In genomic region chr1:207088731-207089626, GRCh38 we compare ENCODE assay signal across 10 cellular contexts. TPM values are rescaled to one million over a fixed set of nuclear protein-coding genes. Genes with fewer than 3 reads are reported as not detected.
A peak's percentile ranks its signal among the peaks of the same experiment; 100 is the strongest.
DNase-seq lines count a peak whose midpoint lies in the region; ATAC-seq and TF ChIP-seq lines count a peak whose summit lies in the region.
"Had no signal": no experiment of that assay in that cellular context is flagged by ENCODE, and none has a peak within 500 bp of the region (broad histone marks: within the 10 kb centered on the region; RNA-seq: fewer than 3 reads in every experiment).

A gene with protein sequence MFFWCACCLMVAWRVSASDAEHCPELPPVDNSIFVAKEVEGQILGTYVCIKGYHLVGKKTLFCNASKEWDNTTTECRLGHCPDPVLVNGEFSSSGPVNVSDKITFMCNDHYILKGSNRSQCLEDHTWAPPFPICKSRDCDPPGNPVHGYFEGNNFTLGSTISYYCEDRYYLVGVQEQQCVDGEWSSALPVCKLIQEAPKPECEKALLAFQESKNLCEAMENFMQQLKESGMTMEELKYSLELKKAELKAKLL (plus strand): TSS chr1:207088860. CDS start chr1:207089532, 672 bp downstream.

- no peaks in the 10 kb centered on the region for H3K36me3 Mint-ChIP-seq in stimulated activated naive B cell treated with anti-CD40 and anti-IgM and Interleukin-4, amounts not matched to agents 10 μg/mL and 1 μg/mL and 100 μg/mL, for 72 hours

- H3K4me1 Mint-ChIP-seq in stimulated activated naive B cell treated with anti-CD40 and anti-IgM and Interleukin-4, amounts not matched to agents 10 μg/mL and 1 μg/mL and 100 μg/mL, for 72 hours, result peaks cover 12 to 22% of the 10 kb centered on the region in 2 donors

- H3K9me3 ChIP-seq in PC-9 (ENCODE audit: insufficient read depth, low read depth), result no peaks in the 10 kb centered on the region

- H3K4me3 ChIP-seq in PC-9 (no peak within 1 kb of the TSS), epithelial cell of esophagus (ENCODE audit: low read length) (no peak within 1 kb of the TSS)

- no TSS peak for BruUV-seq in PC-9 (replicated peaks; lab: Mats Ljungman, UMichigan)

- no peak within 1 kb of the TSS for H2AFZ ChIP-seq in PC-9

- POLR2A ChIA-PET in PC-9 (lab: Charles Lee; ENCODE audit: unreplicated experiment), result no interaction called here

- peak; percentile 38 to 71 for ATAC-seq in stimulated activated naive B cell treated with anti-CD40 and anti-IgM and Interleukin-4, amounts not matched to agents 10 μg/mL and 1 μg/mL and 100 μg/mL, for 72 hours (replicated peaks)
- no peak for ATAC-seq in GM21737 (IDR thresholded peaks at IDR 0.05; ENCODE audit: unreplicated experiment)

- H3F3A ChIP-seq in PC-9 (ENCODE audit: insufficient read depth, low read depth), result peaks cover 13% of the 10 kb centered on the region; the same call in 1 of the 2 replicates

- no peaks in the 10 kb centered on the region for H3K9me3 Mint-ChIP-seq in stimulated activated naive B cell treated with anti-CD40 and anti-IgM and Interleukin-4, amounts not matched to agents 10 μg/mL and 1 μg/mL and 100 μg/mL, for 72 hours

- H3K4me3 Mint-ChIP-seq in stimulated activated naive B cell treated with anti-CD40 and anti-IgM and Interleukin-4, amounts not matched to agents 10 μg/mL and 1 μg/mL and 100 μg/mL, for 72 hours, result peak within 1 kb of the TSS; percentile 59 to 81

- H4K20me1 ChIP-seq in PC-9 (ENCODE audit: insufficient read depth), result no peaks in the 10 kb centered on the region

- no peak for TF ChIP-seq CTCF in PC-9 (conservative IDR thresholded peaks at IDR 0.05)
- no peak for TF ChIP-seq CTCF in epithelial cell of esophagus (IDR thresholded peaks at IDR 0.05; ENCODE audit: insufficient read depth, low read depth, low read length, missing control alignments)

- no peaks in the 10 kb centered on the region for H3K36me3 ChIP-seq in PC-9 (ENCODE audit: low read depth)

- CTCF ChIA-PET in PC-9 (lab: Charles Lee), result interaction anchor here (0.6 kb wide), 2 partner anchors 356 to 664 kb away, joined by 3 to 9 read pairs; no protein-coding TSS in a partner anchor

- peak; percentile 5 for DNase-seq in activated CD4-positive, alpha-beta T cell treated with anti-CD3 and anti-CD28 coated beads, Interleukin-2, amount 50 U/mL, for 1 hour
- no peak for DNase-seq in activated CD4-positive, alpha-beta T cell treated with anti-CD3 and anti-CD28 coated beads for 4 hours
- peak in 1 of 2 experiments; percentile 29 for DNase-seq in PC-9
- peak; percentile 33 for DNase-seq in epithelial cell of esophagus (ENCODE audit: low read depth)
- no peak for DNase-seq in stimulated activated naive B cell treated with anti-CD40 and anti-IgM and Interleukin-4, amounts not matched to agents 10 μg/mL and 1 μg/mL and 100 μg/mL, for 72 hours
- no peak for DNase-seq in NCI-H146 treated with DMSO at 0.1 percent for 48 hours (lab: John Stamatoyannopoulos, UW; ENCODE audit: unreplicated experiment)
- DNase-seq in stimulated activated CD8-positive, alpha-beta memory T cell treated with anti-CD3 and anti-CD28 coated beads, Interleukin-4, amount 100 ng/mL, for 48 hours, result no peak
- DNase-seq: retina had no signal

- peak within 1 kb of the TSS; percentile 43 for H3K27ac ChIP-seq in PC-9

- peaks cover 30% of the 10 kb centered on the region for H3K4me1 ChIP-seq in PC-9 (replicated peaks; ENCODE audit: insufficient read depth)

- intact Hi-C loops in PC-9 (cut with micrococcal nuclease; ENCODE audit: unreplicated experiment), result loop anchor here (1.0 to 10.0 kb wide), 2 partner anchors 116 to 227 kb away; no protein-coding TSS in a partner anchor

- H3K27me3 Mint-ChIP-seq in stimulated activated naive B cell treated with anti-CD40 and anti-IgM and Interleukin-4, amounts not matched to agents 10 μg/mL and 1 μg/mL and 100 μg/mL, for 72 hours, result peaks cover 0 to 3% of the 10 kb centered on the region in 2 donors

- no peaks in the 10 kb centered on the region for H3K27me3 ChIP-seq in PC-9 (ENCODE audit: insufficient read depth, low read depth)

- no peaks in the 10 kb centered on the region for H3K9me2 ChIP-seq in PC-9 (ENCODE audit: insufficient read depth)

- H3K4me2 ChIP-seq in PC-9, result peak within 1 kb of the TSS; percentile 17

- peak within 1 kb of the TSS; percentile 39 for H3K27ac Mint-ChIP-seq in stimulated activated naive B cell treated with anti-CD40 and anti-IgM and Interleukin-4, amounts not matched to agents 10 μg/mL and 1 μg/mL and 100 μg/mL, for 72 hours

- H3K79me2 ChIP-seq in PC-9 (ENCODE audit: low read depth), result no peaks in the 10 kb centered on the region

RNA-seq across cellular contexts. Expression of the gene that starts here (rescaled TPM):
- 1.4 and 4.2 TPM in 2 replicates for total RNA-seq in PC-9 (2021)
- total RNA-seq: OCI-LY7 had no signal

Comparison
In these comparisons a context has a peak if more than half of its experiments do, and no peak if none do; other contexts are left out.
1. DNase-seq: peak in activated CD4-positive, alpha-beta T cell treated with anti-CD3 and anti-CD28 coated beads, Interleukin-2, amount 50 U/mL, for 1 hour (single experiment) and epithelial cell of esophagus (single experiment); none in activated CD4-positive, alpha-beta T cell treated with anti-CD3 and anti-CD28 coated beads for 4 hours (0 of 2), stimulated activated naive B cell treated with anti-CD40 and anti-IgM and Interleukin-4, amounts not matched to agents 10 μg/mL and 1 μg/mL and 100 μg/mL, for 72 hours (single experiment), NCI-H146 treated with DMSO at 0.1 percent for 48 hours (single experiment) and stimulated activated CD8-positive, alpha-beta memory T cell treated with anti-CD3 and anti-CD28 coated beads, Interleukin-4, amount 100 ng/mL, for 48 hours (single experiment).